1 cellular context compared by ENCODE assay signal in genomic region chr5:150323092-150323491, GRCh38.
A peak's percentile ranks its signal among the peaks of the same experiment; 100 is the strongest.
TF ChIP-seq lines count a peak whose summit lies in the region.

No MANE protein-coding gene starts in this region.

TF ChIP-seq in HepG2, 621 proteins besides CTCF, POLR2A, EP300 and RAD21 (continued from another document):
- TF ChIP-seq UBTF (CRISPR knock-in tag; IDR thresholded peaks at IDR 0.05) = no peak
- peak; percentile 44; the same call in 1 of the 2 replicates for TF ChIP-seq ZBTB21 (CRISPR knock-in tag; IDR thresholded peaks at IDR 0.05)
- no peak for TF ChIP-seq KLF9 (CRISPR knock-in tag; IDR thresholded peaks at IDR 0.05; ENCODE audit: low read depth)
- TF ChIP-seq ZNF784 (CRISPR knock-in tag; IDR thresholded peaks at IDR 0.05; ENCODE audit: borderline replicate concordance) = no peak
- TF ChIP-seq CSRNP2 (CRISPR knock-in tag; conservative IDR thresholded peaks at IDR 0.05; ENCODE audit: low read depth) = no peak
- no peak for TF ChIP-seq CENPX (CRISPR knock-in tag; IDR thresholded peaks at IDR 0.05)
- TF ChIP-seq LRRFIP1 (CRISPR knock-in tag; conservative IDR thresholded peaks at IDR 0.05) = no peak
- no peak for TF ChIP-seq KAT7 (CRISPR knock-in tag; IDR thresholded peaks at IDR 0.05; ENCODE audit: borderline replicate concordance)
- TF ChIP-seq SOX6 (IDR thresholded peaks at IDR 0.05) = no peak
- TF ChIP-seq SOX6 (CRISPR knock-in tag; IDR thresholded peaks at IDR 0.05) = peak; percentile 13; the same call in 1 of the 2 replicates
- no peak for TF ChIP-seq KDM5A (IDR thresholded peaks at IDR 0.05; ENCODE audit: borderline replicate concordance, low read length)
- TF ChIP-seq SRSF4 (IDR thresholded peaks at IDR 0.05; ENCODE audit: low read depth, low read length, poor library complexity, severe bottlenecking) = no peak
- peak; percentile 78 for TF ChIP-seq CREB1 (IDR thresholded peaks at IDR 0.05)
- TF ChIP-seq CREB1 (CRISPR knock-in tag; IDR thresholded peaks at IDR 0.05) = no peak
- TF ChIP-seq ZFYVE20 (CRISPR knock-in tag; IDR thresholded peaks at IDR 0.05; ENCODE audit: borderline replicate concordance, low read depth) = no peak
- TF ChIP-seq ZNF160 (CRISPR knock-in tag; IDR thresholded peaks at IDR 0.05) = no peak
